Comparison of ENCODE assay signal across 1 cellular context in the genomic region with DNA sequence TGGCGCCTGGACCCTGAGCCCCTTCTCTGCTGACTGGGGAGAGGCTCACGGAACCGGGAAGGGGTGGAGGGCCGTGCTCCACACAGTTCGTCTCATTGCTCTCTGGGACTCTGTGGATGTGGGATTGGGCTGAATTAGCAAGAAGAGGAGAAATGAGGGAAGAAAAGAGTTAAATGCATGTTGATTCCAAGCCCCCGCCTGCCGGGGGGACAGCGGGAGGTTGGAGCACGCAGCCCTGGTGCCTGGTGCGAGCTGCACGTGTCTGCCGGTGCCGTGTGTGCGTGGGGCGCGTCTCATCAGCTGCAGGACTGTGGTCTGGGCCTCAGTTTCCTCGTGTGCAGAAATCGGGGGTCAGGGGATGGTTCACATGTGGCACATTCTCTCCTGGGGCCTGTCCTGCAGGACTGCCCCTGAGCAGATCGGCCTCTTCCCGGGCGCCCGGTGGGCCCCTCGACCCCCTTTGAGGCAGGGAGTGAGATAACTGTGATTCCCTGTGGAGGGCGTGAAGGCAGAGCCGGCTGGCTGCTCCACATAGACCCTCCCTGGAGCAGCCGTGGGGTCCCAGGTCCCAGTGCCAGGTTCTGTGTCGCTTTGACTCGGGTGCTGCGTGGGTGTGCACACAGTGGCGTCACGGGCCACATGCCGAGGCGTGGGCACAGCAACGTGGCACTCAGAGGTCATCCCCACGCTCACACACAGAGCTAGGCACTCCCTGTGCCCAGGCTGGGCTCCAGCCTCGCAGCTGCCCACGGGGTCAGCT.
A peak's percentile ranks its signal among the peaks of the same experiment; 100 is the strongest.
TF ChIP-seq lines count a peak whose summit lies in the region.

No MANE protein-coding gene starts in this region.

TF ChIP-seq in endothelial cell of umbilical vein, 7 proteins besides CTCF, POLR2A, EP300 and RAD21:
- TF ChIP-seq MYC (IDR thresholded peaks at IDR 0.05; ENCODE audit: low read depth, low read length): no peak
- peak; percentile 92 for TF ChIP-seq EZH2 (IDR thresholded peaks at IDR 0.05; ENCODE audit: borderline replicate concordance, low read depth, low read length, severe bottlenecking)
